ENCODE assay signal across 9 cellular contexts in genomic region chr19:50639121-50640112, GRCh38. TPM values are rescaled to one million over a fixed set of nuclear protein-coding genes. Genes with fewer than 3 reads are reported as not detected.
DNase-seq lines count a peak whose midpoint lies in the region; ATAC-seq and TF ChIP-seq lines count a peak whose summit lies in the region.
"Had no signal": no experiment of that assay in that cellular context is flagged by ENCODE, and none has a peak within 500 bp of the region (broad histone marks: within the 10 kb centered on the region; RNA-seq: fewer than 3 reads in every experiment).

SYT3 (minus strand) TSS chr19:50639881; CDS start chr19:50637411, 2,470 bp downstream.

- ATAC-seq in sciatic nerve (peak; percentile 72), HG03280 (IDR thresholded peaks at IDR 0.05; ENCODE audit: unreplicated experiment) (no peak), HG03460 (IDR thresholded peaks at IDR 0.05; ENCODE audit: unreplicated experiment) (no peak), HG02642 (IDR thresholded peaks at IDR 0.05; ENCODE audit: poor library complexity, unreplicated experiment) (no peak)

- intact Hi-C loops in sciatic nerve (cut with DNase I) = no loop called here

- no peaks in the 10 kb centered on the region for H3K9me2 ChIP-seq in hepatocyte (replicated peaks; ENCODE audit: insufficient read depth)

- H2AFZ ChIP-seq in hepatocyte = peak within 1 kb of the TSS; percentile 60

- H3K36me3 ChIP-seq in hepatocyte (replicated peaks; ENCODE audit: insufficient read depth, low read depth) = no peaks in the 10 kb centered on the region
- H3K36me3 ChIP-seq: SJSA1 had no signal

- 0 out of 2 replicates have a peak within 1 kb of the TSS, but pooled peaks have one; percentile 9 for H3K4me3 ChIP-seq in GM08714 (ENCODE audit: low read length)
- H3K4me3 ChIP-seq in hepatocyte = peak within 1 kb of the TSS; percentile 52
- H3K4me3 ChIP-seq: SJSA1 had no signal

- DNase-seq in NCI-H526 treated with DMSO at 0.1 percent for 48 hours (lab: John Stamatoyannopoulos, UW) (peak; percentile 1), hepatocyte (ENCODE audit: low spot score) (peak; percentile 72), sciatic nerve (ENCODE audit: low spot score) (no peak)
- peak; percentile 14 for DNase-seq in activated naive CD8-positive, alpha-beta T cell treated with anti-CD3 and anti-CD28 coated beads, Interleukin-2, amount 50 U/mL, for 16 hours (ENCODE audit: low read depth, low spot score)

- H3K9me3 ChIP-seq in hepatocyte (ENCODE audit: low read depth) = no peaks in the 10 kb centered on the region
- H3K9me3 ChIP-seq: SJSA1 had no signal

- H3K79me2 ChIP-seq in hepatocyte = no peaks in the 10 kb centered on the region

- 16% methylated on average over 25 of the region's 76 CpGs for WGBS in hepatocyte (ENCODE audit: low lambda C conversion rate, missing lambda C conversion rate)

- peak within 1 kb of the TSS; percentile 99 for H3K4me2 ChIP-seq in hepatocyte

- no peaks in the 10 kb centered on the region for H4K20me1 ChIP-seq in hepatocyte (ENCODE audit: insufficient read depth, poor library complexity, severe bottlenecking)

- peaks cover 32% of the 10 kb centered on the region for H3K27me3 ChIP-seq in hepatocyte

- no peaks in the 10 kb centered on the region for H3K4me1 ChIP-seq in hepatocyte (ENCODE audit: insufficient read depth)
- H3K4me1 ChIP-seq: SJSA1 had no signal

- TF ChIP-seq CTCF in hepatocyte (IDR thresholded peaks at IDR 0.05; ENCODE audit: poor library complexity) = no peak

- H3K27ac ChIP-seq in hepatocyte = no peak within 1 kb of the TSS
- H3K27ac ChIP-seq: SJSA1 had no signal

RNA-seq across cellular contexts. Expression of gene SYT3, which starts in this region (rescaled TPM):
- total RNA-seq in hepatocyte (0.48 and 1.5 TPM in 2 replicates), sciatic nerve (not detected)
- polyA plus RNA-seq in hepatocyte = 2.2 and 4.3 TPM in 2 replicates
- total RNA-seq: SJSA1 had no signal

Comparison
In these comparisons a context has a peak if more than half of its experiments do, and no peak if none do; other contexts are left out.
1. Peak in ATAC-seq in sciatic nerve; RNA of the gene not detected or under 1 TPM.